ENCODE assay signal across 1 cellular context in the genomic region with DNA sequence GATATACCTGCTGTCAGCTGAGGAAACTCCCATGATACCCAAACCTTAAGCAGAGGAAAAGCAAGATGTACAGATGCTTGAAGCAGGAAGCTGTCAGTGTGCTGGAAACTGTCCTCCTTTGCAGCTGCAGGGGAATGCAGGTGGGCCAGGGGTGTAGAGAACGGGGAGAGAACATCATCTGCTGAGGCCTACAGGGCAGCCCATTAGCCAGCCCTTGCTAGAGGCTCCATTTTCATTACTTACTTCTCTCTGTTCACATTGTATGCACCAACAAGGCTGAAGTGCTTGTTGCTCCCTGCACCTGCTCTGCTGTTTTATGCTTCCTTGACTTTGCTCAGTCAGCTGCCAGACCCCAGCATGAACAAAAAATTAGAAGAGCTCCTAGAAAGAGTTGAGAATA.
TF ChIP-seq lines count a peak whose summit lies in the region.

No MANE protein-coding gene starts in this region.

TF ChIP-seq in GM12878, 131 proteins besides CTCF, POLR2A, EP300 and RAD21 (continued from another document):
- no peak for TF ChIP-seq BCL11A (IDR thresholded peaks at IDR 0.05; ENCODE audit: low read depth, low read length)
- TF ChIP-seq NR2C1 (IDR thresholded peaks at IDR 0.05), result no peak
- TF ChIP-seq, protein P1, sequence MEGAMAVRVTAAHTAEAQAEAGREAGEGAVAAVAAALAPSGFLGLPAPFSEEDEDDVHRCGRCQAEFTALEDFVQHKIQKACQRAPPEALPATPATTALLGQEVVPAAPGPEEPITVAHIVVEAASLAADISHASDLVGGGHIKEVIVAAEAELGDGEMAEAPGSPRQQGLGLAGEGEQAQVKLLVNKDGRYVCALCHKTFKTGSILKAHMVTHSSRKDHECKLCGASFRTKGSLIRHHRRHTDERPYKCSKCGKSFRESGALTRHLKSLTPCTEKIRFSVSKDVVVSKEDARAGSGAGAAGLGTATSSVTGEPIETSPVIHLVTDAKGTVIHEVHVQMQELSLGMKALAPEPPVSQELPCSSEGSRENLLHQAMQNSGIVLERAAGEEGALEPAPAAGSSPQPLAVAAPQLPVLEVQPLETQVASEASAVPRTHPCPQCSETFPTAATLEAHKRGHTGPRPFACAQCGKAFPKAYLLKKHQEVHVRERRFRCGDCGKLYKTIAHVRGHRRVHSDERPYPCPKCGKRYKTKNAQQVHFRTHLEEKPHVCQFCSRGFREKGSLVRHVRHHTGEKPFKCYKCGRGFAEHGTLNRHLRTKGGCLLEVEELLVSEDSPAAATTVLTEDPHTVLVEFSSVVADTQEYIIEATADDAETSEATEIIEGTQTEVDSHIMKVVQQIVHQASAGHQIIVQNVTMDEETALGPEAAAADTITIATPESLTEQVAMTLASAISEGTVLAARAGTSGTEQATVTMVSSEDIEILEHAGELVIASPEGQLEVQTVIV (IDR thresholded peaks at IDR 0.05; ENCODE audit: borderline replicate concordance, partially characterized antibody), result no peak
- no peak for TF ChIP-seq SMC3 (IDR thresholded peaks at IDR 0.05; ENCODE audit: borderline replicate concordance, low read length)
- no peak for TF ChIP-seq EED (IDR thresholded peaks at IDR 0.05; ENCODE audit: low read depth)
- no peak for TF ChIP-seq MEF2A (IDR thresholded peaks at IDR 0.05; ENCODE audit: insufficient read depth, low read depth, low read length)
- no peak for TF ChIP-seq FOS (IDR thresholded peaks at IDR 0.05; ENCODE audit: borderline replicate concordance, extremely low read depth, insufficient read length)
- TF ChIP-seq, protein P2, sequence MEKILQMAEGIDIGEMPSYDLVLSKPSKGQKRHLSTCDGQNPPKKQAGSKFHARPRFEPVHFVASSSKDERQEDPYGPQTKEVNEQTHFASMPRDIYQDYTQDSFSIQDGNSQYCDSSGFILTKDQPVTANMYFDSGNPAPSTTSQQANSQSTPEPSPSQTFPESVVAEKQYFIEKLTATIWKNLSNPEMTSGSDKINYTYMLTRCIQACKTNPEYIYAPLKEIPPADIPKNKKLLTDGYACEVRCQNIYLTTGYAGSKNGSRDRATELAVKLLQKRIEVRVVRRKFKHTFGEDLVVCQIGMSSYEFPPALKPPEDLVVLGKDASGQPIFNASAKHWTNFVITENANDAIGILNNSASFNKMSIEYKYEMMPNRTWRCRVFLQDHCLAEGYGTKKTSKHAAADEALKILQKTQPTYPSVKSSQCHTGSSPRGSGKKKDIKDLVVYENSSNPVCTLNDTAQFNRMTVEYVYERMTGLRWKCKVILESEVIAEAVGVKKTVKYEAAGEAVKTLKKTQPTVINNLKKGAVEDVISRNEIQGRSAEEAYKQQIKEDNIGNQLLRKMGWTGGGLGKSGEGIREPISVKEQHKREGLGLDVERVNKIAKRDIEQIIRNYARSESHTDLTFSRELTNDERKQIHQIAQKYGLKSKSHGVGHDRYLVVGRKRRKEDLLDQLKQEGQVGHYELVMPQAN (conservative IDR thresholded peaks at IDR 0.05), result no peak
- no peak for TF ChIP-seq PML (IDR thresholded peaks at IDR 0.05; ENCODE audit: low read length)
